In the genomic region with DNA sequence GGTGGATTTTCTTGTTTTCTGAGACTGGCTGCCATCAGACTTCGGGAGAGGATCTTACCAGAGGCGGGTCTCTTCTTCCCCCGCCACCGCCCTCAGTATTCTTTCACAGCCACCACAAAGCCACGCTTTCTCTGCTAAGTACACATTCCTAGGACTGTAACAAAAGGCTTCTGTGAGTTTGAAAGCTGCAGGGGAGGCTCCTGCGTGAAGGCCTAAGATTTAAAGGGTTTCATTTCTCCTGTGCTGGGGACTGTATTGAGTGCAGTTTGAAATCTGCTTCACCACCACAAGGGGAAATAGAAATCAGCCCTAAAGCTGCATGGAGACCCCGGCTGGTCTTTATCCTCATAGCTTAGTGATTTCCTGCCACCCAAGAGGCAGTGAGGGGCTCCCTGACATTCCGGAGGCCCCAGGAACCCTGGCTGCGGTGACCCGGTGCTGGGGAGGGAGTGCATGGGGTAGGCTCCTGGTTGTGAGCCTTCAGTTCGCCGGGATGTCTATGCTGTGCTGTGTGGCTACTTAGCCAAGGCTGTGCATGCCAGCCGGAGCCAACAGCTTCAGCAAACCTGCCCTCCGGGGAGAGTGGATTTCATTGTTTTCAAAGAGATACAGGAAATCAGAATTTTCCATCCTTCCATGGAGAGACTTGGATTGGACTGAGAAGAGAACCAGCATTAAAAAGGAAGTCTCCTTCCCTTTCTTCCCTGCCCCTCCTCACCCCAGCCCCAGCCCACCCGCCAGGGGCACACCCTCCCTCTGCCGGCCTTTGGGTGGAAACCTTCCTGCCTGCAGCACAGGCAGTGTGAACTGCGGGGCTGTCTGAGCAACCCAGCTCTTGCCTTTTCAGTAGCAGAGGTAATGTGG, we compare ENCODE assay signal across 1 cellular context.
TF ChIP-seq lines count a peak whose summit lies in the region.

No MANE protein-coding gene starts in this region.

TF ChIP-seq in GM12878, 131 proteins besides CTCF, POLR2A, EP300 and RAD21 (continued from another document and continues in another):
- TF ChIP-seq, protein P1, sequence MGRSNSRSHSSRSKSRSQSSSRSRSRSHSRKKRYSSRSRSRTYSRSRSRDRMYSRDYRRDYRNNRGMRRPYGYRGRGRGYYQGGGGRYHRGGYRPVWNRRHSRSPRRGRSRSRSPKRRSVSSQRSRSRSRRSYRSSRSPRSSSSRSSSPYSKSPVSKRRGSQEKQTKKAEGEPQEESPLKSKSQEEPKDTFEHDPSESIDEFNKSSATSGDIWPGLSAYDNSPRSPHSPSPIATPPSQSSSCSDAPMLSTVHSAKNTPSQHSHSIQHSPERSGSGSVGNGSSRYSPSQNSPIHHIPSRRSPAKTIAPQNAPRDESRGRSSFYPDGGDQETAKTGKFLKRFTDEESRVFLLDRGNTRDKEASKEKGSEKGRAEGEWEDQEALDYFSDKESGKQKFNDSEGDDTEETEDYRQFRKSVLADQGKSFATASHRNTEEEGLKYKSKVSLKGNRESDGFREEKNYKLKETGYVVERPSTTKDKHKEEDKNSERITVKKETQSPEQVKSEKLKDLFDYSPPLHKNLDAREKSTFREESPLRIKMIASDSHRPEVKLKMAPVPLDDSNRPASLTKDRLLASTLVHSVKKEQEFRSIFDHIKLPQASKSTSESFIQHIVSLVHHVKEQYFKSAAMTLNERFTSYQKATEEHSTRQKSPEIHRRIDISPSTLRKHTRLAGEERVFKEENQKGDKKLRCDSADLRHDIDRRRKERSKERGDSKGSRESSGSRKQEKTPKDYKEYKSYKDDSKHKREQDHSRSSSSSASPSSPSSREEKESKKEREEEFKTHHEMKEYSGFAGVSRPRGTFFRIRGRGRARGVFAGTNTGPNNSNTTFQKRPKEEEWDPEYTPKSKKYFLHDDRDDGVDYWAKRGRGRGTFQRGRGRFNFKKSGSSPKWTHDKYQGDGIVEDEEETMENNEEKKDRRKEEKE (IDR thresholded peaks at IDR 0.05) = no peak
- TF ChIP-seq, protein P2, sequence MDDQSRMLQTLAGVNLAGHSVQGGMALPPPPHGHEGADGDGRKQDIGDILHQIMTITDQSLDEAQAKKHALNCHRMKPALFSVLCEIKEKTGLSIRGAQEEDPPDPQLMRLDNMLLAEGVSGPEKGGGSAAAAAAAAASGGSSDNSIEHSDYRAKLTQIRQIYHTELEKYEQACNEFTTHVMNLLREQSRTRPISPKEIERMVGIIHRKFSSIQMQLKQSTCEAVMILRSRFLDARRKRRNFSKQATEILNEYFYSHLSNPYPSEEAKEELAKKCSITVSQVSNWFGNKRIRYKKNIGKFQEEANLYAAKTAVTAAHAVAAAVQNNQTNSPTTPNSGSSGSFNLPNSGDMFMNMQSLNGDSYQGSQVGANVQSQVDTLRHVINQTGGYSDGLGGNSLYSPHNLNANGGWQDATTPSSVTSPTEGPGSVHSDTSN (IDR thresholded peaks at IDR 0.05; ENCODE audit: insufficient replicate concordance, low read depth, low read length) = no peak
- TF ChIP-seq SUZ12 (IDR thresholded peaks at IDR 0.05; ENCODE audit: unreplicated experiment) (no peak), NR2C2 (IDR thresholded peaks at IDR 0.05; ENCODE audit: borderline replicate concordance, control insufficient read depth, insufficient read length, low read depth) (no peak), FOXK2 (IDR thresholded peaks at IDR 0.05) (no peak), NBN (IDR thresholded peaks at IDR 0.05) (no peak), LARP7 (IDR thresholded peaks at IDR 0.05) (peak; percentile 70; the same call in 1 of the 2 replicates), ZNF274 (IDR thresholded peaks at IDR 0.05; ENCODE audit: insufficient read depth, insufficient read length) (no peak), NFYA (IDR thresholded peaks at IDR 0.05; ENCODE audit: borderline replicate concordance, low read depth, low read length) (no peak), BHLHE40 (IDR thresholded peaks at IDR 0.05; ENCODE audit: borderline replicate concordance in 1 of 2, low read depth in 2 of 2, low read length in 1 of 2) (peak in 1 of 2 experiments; percentile 6; a peak in 1 of 4 replicates), EED (IDR thresholded peaks at IDR 0.05; ENCODE audit: low read depth) (peak; percentile 70), MYC (IDR thresholded peaks at IDR 0.05; ENCODE audit: insufficient read depth, insufficient read length, insufficient replicate concordance, low read length, severe bottlenecking) (no peak), IKZF1 (conservative IDR thresholded peaks at IDR 0.05) (peak; percentile 72; the same call in 1 of the 2 replicates), MTA3 (IDR thresholded peaks at IDR 0.05; ENCODE audit: borderline replicate concordance, low read length) (no peak), PAX8 (IDR thresholded peaks at IDR 0.05) (no peak), SMARCA5 (IDR thresholded peaks at IDR 0.05) (no peak), CHD4 (IDR thresholded peaks at IDR 0.05) (no peak), ZNF384 (IDR thresholded peaks at IDR 0.05; ENCODE audit: borderline replicate concordance, low read depth, low read length) (no peak), EGR1 (IDR thresholded peaks at IDR 0.05; ENCODE audit: borderline replicate concordance in 1 of 2, low read depth in 2 of 2, low read length in 2 of 2) (peak in 1 of 2 experiments; percentile 31; a peak in 1 of 3 replicates), EZH2 (IDR thresholded peaks at IDR 0.05; ENCODE audit: borderline replicate concordance, control insufficient read depth, low read depth, low read length) (no peak), POLR2AphosphoS5 (IDR thresholded peaks at IDR 0.05; ENCODE audit: low read length) (peak; percentile 59), ATF7 (IDR thresholded peaks at IDR 0.05; ENCODE audit: low read depth) (no peak), PML (IDR thresholded peaks at IDR 0.05; ENCODE audit: low read length) (peak; percentile 24; the same call in 1 of the 2 replicates), MXI1 (IDR thresholded peaks at IDR 0.05; ENCODE audit: low read depth, low read length) (0 out of 2 replicates have a peak, but pooled peaks have one; percentile 6), PAX5 (IDR thresholded peaks at IDR 0.05; ENCODE audit: borderline replicate concordance, low read depth, low read length) (no peak), POLR2AphosphoS2 (IDR thresholded peaks at IDR 0.05; ENCODE audit: low read depth, low read length) (no peak), BACH1 (IDR thresholded peaks at IDR 0.05; ENCODE audit: borderline replicate concordance) (no peak), TBL1XR1 (IDR thresholded peaks at IDR 0.05; ENCODE audit: low read depth, low read length) (no peak), SMAD1 (IDR thresholded peaks at IDR 0.05; ENCODE audit: low read depth, partially characterized antibody) (no peak)
- TF ChIP-seq, protein P3, sequence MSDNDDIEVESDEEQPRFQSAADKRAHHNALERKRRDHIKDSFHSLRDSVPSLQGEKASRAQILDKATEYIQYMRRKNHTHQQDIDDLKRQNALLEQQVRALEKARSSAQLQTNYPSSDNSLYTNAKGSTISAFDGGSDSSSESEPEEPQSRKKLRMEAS (IDR thresholded peaks at IDR 0.05; ENCODE audit: low read depth, low read length) = no peak
- TF ChIP-seq, protein P4, sequence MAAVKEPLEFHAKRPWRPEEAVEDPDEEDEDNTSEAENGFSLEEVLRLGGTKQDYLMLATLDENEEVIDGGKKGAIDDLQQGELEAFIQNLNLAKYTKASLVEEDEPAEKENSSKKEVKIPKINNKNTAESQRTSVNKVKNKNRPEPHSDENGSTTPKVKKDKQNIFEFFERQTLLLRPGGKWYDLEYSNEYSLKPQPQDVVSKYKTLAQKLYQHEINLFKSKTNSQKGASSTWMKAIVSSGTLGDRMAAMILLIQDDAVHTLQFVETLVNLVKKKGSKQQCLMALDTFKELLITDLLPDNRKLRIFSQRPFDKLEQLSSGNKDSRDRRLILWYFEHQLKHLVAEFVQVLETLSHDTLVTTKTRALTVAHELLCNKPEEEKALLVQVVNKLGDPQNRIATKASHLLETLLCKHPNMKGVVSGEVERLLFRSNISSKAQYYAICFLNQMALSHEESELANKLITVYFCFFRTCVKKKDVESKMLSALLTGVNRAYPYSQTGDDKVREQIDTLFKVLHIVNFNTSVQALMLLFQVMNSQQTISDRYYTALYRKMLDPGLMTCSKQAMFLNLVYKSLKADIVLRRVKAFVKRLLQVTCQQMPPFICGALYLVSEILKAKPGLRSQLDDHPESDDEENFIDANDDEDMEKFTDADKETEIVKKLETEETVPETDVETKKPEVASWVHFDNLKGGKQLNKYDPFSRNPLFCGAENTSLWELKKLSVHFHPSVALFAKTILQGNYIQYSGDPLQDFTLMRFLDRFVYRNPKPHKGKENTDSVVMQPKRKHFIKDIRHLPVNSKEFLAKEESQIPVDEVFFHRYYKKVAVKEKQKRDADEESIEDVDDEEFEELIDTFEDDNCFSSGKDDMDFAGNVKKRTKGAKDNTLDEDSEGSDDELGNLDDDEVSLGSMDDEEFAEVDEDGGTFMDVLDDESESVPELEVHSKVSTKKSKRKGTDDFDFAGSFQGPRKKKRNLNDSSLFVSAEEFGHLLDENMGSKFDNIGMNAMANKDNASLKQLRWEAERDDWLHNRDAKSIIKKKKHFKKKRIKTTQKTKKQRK (IDR thresholded peaks at IDR 0.05; ENCODE audit: low read depth, low read length) = no peak
- TF ChIP-seq, protein P5, sequence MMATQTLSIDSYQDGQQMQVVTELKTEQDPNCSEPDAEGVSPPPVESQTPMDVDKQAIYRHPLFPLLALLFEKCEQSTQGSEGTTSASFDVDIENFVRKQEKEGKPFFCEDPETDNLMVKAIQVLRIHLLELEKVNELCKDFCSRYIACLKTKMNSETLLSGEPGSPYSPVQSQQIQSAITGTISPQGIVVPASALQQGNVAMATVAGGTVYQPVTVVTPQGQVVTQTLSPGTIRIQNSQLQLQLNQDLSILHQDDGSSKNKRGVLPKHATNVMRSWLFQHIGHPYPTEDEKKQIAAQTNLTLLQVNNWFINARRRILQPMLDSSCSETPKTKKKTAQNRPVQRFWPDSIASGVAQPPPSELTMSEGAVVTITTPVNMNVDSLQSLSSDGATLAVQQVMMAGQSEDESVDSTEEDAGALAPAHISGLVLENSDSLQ (IDR thresholded peaks at IDR 0.05) = no peak
- TF ChIP-seq, protein P6, sequence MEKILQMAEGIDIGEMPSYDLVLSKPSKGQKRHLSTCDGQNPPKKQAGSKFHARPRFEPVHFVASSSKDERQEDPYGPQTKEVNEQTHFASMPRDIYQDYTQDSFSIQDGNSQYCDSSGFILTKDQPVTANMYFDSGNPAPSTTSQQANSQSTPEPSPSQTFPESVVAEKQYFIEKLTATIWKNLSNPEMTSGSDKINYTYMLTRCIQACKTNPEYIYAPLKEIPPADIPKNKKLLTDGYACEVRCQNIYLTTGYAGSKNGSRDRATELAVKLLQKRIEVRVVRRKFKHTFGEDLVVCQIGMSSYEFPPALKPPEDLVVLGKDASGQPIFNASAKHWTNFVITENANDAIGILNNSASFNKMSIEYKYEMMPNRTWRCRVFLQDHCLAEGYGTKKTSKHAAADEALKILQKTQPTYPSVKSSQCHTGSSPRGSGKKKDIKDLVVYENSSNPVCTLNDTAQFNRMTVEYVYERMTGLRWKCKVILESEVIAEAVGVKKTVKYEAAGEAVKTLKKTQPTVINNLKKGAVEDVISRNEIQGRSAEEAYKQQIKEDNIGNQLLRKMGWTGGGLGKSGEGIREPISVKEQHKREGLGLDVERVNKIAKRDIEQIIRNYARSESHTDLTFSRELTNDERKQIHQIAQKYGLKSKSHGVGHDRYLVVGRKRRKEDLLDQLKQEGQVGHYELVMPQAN (conservative IDR thresholded peaks at IDR 0.05) = peak; percentile 31; the same call in 1 of the 2 replicates
- TF ChIP-seq, protein P7, sequence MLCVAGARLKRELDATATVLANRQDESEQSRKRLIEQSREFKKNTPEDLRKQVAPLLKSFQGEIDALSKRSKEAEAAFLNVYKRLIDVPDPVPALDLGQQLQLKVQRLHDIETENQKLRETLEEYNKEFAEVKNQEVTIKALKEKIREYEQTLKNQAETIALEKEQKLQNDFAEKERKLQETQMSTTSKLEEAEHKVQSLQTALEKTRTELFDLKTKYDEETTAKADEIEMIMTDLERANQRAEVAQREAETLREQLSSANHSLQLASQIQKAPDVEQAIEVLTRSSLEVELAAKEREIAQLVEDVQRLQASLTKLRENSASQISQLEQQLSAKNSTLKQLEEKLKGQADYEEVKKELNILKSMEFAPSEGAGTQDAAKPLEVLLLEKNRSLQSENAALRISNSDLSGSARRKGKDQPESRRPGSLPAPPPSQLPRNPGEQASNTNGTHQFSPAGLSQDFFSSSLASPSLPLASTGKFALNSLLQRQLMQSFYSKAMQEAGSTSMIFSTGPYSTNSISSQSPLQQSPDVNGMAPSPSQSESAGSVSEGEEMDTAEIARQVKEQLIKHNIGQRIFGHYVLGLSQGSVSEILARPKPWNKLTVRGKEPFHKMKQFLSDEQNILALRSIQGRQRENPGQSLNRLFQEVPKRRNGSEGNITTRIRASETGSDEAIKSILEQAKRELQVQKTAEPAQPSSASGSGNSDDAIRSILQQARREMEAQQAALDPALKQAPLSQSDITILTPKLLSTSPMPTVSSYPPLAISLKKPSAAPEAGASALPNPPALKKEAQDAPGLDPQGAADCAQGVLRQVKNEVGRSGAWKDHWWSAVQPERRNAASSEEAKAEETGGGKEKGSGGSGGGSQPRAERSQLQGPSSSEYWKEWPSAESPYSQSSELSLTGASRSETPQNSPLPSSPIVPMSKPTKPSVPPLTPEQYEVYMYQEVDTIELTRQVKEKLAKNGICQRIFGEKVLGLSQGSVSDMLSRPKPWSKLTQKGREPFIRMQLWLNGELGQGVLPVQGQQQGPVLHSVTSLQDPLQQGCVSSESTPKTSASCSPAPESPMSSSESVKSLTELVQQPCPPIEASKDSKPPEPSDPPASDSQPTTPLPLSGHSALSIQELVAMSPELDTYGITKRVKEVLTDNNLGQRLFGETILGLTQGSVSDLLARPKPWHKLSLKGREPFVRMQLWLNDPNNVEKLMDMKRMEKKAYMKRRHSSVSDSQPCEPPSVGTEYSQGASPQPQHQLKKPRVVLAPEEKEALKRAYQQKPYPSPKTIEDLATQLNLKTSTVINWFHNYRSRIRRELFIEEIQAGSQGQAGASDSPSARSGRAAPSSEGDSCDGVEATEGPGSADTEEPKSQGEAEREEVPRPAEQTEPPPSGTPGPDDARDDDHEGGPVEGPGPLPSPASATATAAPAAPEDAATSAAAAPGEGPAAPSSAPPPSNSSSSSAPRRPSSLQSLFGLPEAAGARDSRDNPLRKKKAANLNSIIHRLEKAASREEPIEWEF (IDR thresholded peaks at IDR 0.05; ENCODE audit: insufficient replicate concordance, low read depth, low read length) = no peak
- TF ChIP-seq, protein P8, sequence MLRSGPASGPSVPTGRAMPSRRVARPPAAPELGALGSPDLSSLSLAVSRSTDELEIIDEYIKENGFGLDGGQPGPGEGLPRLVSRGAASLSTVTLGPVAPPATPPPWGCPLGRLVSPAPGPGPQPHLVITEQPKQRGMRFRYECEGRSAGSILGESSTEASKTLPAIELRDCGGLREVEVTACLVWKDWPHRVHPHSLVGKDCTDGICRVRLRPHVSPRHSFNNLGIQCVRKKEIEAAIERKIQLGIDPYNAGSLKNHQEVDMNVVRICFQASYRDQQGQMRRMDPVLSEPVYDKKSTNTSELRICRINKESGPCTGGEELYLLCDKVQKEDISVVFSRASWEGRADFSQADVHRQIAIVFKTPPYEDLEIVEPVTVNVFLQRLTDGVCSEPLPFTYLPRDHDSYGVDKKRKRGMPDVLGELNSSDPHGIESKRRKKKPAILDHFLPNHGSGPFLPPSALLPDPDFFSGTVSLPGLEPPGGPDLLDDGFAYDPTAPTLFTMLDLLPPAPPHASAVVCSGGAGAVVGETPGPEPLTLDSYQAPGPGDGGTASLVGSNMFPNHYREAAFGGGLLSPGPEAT (IDR thresholded peaks at IDR 0.05; ENCODE audit: low read depth) = peak; percentile 54; the same call in 1 of the 2 replicates
